Comparison of ENCODE assay signal across 8 cellular contexts in the genomic region with DNA sequence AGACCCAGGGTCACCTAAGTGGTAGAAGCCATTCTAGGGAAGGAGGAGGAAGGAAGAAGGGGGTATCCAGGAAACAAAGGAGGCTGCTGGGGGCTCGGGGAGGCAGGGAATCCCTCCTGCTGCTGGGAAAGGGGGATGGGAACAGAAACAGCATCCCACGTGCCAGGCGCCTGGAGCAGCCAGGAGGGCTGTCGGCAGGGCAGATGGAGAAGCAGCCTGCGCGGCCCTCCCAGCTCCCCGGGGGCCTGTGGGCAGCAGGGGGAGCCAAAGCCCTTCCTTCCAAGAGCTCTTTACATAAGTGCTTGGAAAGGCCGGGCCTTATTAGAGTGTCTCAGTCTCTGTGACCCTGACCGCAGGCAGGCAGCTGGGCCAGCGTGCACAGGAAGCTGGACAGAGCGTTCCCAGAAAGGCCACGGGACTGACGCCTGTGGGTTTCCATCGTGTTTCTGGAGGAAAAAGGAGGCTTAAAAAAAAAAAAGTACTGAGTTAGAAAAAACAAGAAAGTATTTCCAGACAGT. TPM values are rescaled to one million over a fixed set of nuclear protein-coding genes. Genes with fewer than 3 reads are reported as not detected.
DNase-seq lines count a peak whose midpoint lies in the region; ATAC-seq and TF ChIP-seq lines count a peak whose summit lies in the region.

No MANE protein-coding gene starts in this region.

- H3K4me3 ChIP-seq in KMS-11 (IDR thresholded peaks at IDR 0.05; ENCODE audit: insufficient read depth, low read depth, low read length): no peak overlapping the region
- no peak overlapping the region for H3K4me3 ChIP-seq in foreskin fibroblast (ENCODE audit: low read depth in 1 of 2, low read length in 2 of 2)
- no peak overlapping the region for H3K4me3 ChIP-seq in neural progenitor cell

- in situ Hi-C loops in SK-MEL-5 (cut with HindIII; ENCODE audit: low pct_unique_long_range_greater_than_20kb, low sequenced_read_pairs): no loop called here

- H2AFZ ChIP-seq in KMS-11 (ENCODE audit: low read depth) (no peak overlapping the region; the same call in 1 of the 2 replicates), neural progenitor cell (replicated peaks) (no peak overlapping the region)

- H3K9ac ChIP-seq in KMS-11 (no peak overlapping the region), neural progenitor cell (no peak overlapping the region)

- H4K20me1 ChIP-seq in KMS-11 (ENCODE audit: insufficient read depth) (no peaks in the 10 kb centered on the region), neural progenitor cell (ENCODE audit: low read depth) (peaks cover 29% of the 10 kb centered on the region)

- peaks cover 8% of the 10 kb centered on the region for H3F3A ChIP-seq in neural progenitor cell (ENCODE audit: low read depth)

- H3K36me3 ChIP-seq in KMS-11 (ENCODE audit: insufficient read depth) (no peaks in the 10 kb centered on the region), neural progenitor cell (no peaks in the 10 kb centered on the region)

- DNase-seq in GM04504 (ENCODE audit: low read depth) (peak; percentile 95), SK-MEL-5 (ENCODE audit: low read depth, low spot score) (peak; percentile 95), foreskin fibroblast (peak; percentile 97 to 98), neural progenitor cell (ENCODE audit: low spot score) (peak; percentile 90)
- DNase-seq in activated naive CD4-positive, alpha-beta T cell treated with Interleukin-2 at 50 U/mL for 16 hours: peak; percentile 66
- DNase-seq in stimulated activated naive CD8-positive, alpha-beta T cell treated with anti-CD3 and anti-CD28 coated beads, Interleukin-15, amount 100 ng/mL, for 72 hours: peak; percentile 61 to 73

- H3K4me2 ChIP-seq in KMS-11: no peak overlapping the region
- H3K4me2 ChIP-seq in neural progenitor cell: peak overlapping the region; percentile 14

- H3K9me3 Mint-ChIP-seq in neural progenitor cell: no peaks in the 10 kb centered on the region
- no peaks in the 10 kb centered on the region for H3K9me3 Mint-ChIP-seq in stimulated activated naive CD8-positive, alpha-beta T cell treated with anti-CD3 and anti-CD28 coated beads, Interleukin-15, amount 100 ng/mL, for 72 hours

- peak; percentile 92 for ATAC-seq in stimulated activated naive CD8-positive, alpha-beta T cell treated with anti-CD3 and anti-CD28 coated beads, Interleukin-15, amount 100 ng/mL, for 72 hours
- no peak for ATAC-seq in GM18511 (IDR thresholded peaks at IDR 0.05; ENCODE audit: unreplicated experiment)

- no peaks in the 10 kb centered on the region for H3K9me3 ChIP-seq in neural progenitor cell (ENCODE audit: low read depth)

- H3K79me2 ChIP-seq in KMS-11 (ENCODE audit: insufficient read depth, low read depth): no peaks in the 10 kb centered on the region
- no peaks in the 10 kb centered on the region for H3K79me2 ChIP-seq in neural progenitor cell (ENCODE audit: low read depth)

- no peaks in the 10 kb centered on the region for H3K4me1 ChIP-seq in KMS-11 (ENCODE audit: low read depth, poor library complexity, severe bottlenecking)
- H3K4me1 ChIP-seq in neural progenitor cell: peaks cover 8% of the 10 kb centered on the region

- H3K27me3 Mint-ChIP-seq in neural progenitor cell (ENCODE audit: insufficient read depth, low read depth): peaks cover 4% of the 10 kb centered on the region
- H3K27me3 Mint-ChIP-seq in stimulated activated naive CD8-positive, alpha-beta T cell treated with anti-CD3 and anti-CD28 coated beads, Interleukin-15, amount 100 ng/mL, for 72 hours: no peaks in the 10 kb centered on the region

- H3K27ac ChIP-seq in KMS-11 (no peak overlapping the region), neural progenitor cell (no peak overlapping the region)

- peak overlapping the region; percentile 100 for H3K27ac Mint-ChIP-seq in neural progenitor cell
- H3K27ac Mint-ChIP-seq in stimulated activated naive CD8-positive, alpha-beta T cell treated with anti-CD3 and anti-CD28 coated beads, Interleukin-15, amount 100 ng/mL, for 72 hours: peak overlapping the region; percentile 92 to 93

- H3K36me3 Mint-ChIP-seq in neural progenitor cell: peaks cover 3% of the 10 kb centered on the region

- no peaks in the 10 kb centered on the region for H3K27me3 ChIP-seq in KMS-11 (ENCODE audit: insufficient read depth, low read depth)
- peaks cover under 1% of the 10 kb centered on the region for H3K27me3 ChIP-seq in neural progenitor cell

- TF ChIP-seq CTCF in KMS-11 (conservative IDR thresholded peaks at IDR 0.05; ENCODE audit: low read depth, low read length): peak; percentile 45
- TF ChIP-seq CTCF in foreskin fibroblast (IDR thresholded peaks at IDR 0.05; ENCODE audit: low read depth, low read length): peak; percentile 79
- peak; percentile 74 for TF ChIP-seq CTCF in neural progenitor cell (IDR thresholded peaks at IDR 0.05)

- peaks cover 35% of the 10 kb centered on the region for H3K4me1 Mint-ChIP-seq in neural progenitor cell
- peaks cover 22% of the 10 kb centered on the region for H3K4me1 Mint-ChIP-seq in stimulated activated naive CD8-positive, alpha-beta T cell treated with anti-CD3 and anti-CD28 coated beads, Interleukin-15, amount 100 ng/mL, for 72 hours

- peak overlapping the region; percentile 78 for H3K4me3 Mint-ChIP-seq in neural progenitor cell
- H3K4me3 Mint-ChIP-seq in stimulated activated naive CD8-positive, alpha-beta T cell treated with anti-CD3 and anti-CD28 coated beads, Interleukin-15, amount 100 ng/mL, for 72 hours: peak overlapping the region; percentile 48 to 63

RNA-seq across cellular contexts. Expression of a gene that starts 24.8 kb away (rescaled TPM):
- total RNA-seq in SK-MEL-5 (2014; rRNA removed; shearing (Covaris generic)): 0.32 TPM in 1 of 2 replicates, not detected in the other
- 0.54 and 0.86 TPM in 2 replicates for polyA plus RNA-seq in SK-MEL-5 (2015; cell fraction: cytosol; rRNA removed)
- polyA plus RNA-seq in SK-MEL-5 (2015; cell fraction: nucleus; rRNA removed): 1.6 TPM in 1 of 2 replicates, not detected in the other
- 5.3 and 28.1 TPM in 2 replicates for total RNA-seq in neural progenitor cell (ENCODE audit: low replicate concordance)

RNA-seq across cellular contexts. Expression of a gene that starts 41.0 kb away (rescaled TPM):
- 7.8 and 8.0 TPM in 2 replicates for total RNA-seq in SK-MEL-5 (2014; rRNA removed; shearing (Covaris generic))
- polyA plus RNA-seq in SK-MEL-5 (2015; cell fraction: cytosol; rRNA removed): 11.4 and 11.8 TPM in 2 replicates
- polyA plus RNA-seq in SK-MEL-5 (2015; cell fraction: nucleus; rRNA removed): 7.7 and 21.0 TPM in 2 replicates
- total RNA-seq in neural progenitor cell (ENCODE audit: low replicate concordance): 2.0 and 4.7 TPM in 2 replicates

RNA-seq across cellular contexts. Expression of a gene that starts 43.4 kb away (rescaled TPM):
- 8.7 and 9.3 TPM in 2 replicates for total RNA-seq in SK-MEL-5 (2014; rRNA removed; shearing (Covaris generic))
- 31.0 and 49.5 TPM in 2 replicates for polyA plus RNA-seq in SK-MEL-5 (2015; cell fraction: cytosol; rRNA removed)
- 39.3 and 53.3 TPM in 2 replicates for polyA plus RNA-seq in SK-MEL-5 (2015; cell fraction: nucleus; rRNA removed)
- 15.3 and 18.0 TPM in 2 replicates for total RNA-seq in neural progenitor cell (ENCODE audit: low replicate concordance)
